In genomic region chr15:60840306-60840702, GRCh38 we compare ENCODE assay signal across 10 cellular contexts.
DNase-seq lines count a peak whose midpoint lies in the region; ATAC-seq and TF ChIP-seq lines count a peak whose summit lies in the region.
"Had no signal": no experiment of that assay in that cellular context is flagged by ENCODE, and none has a peak within 500 bp of the region (broad histone marks: within the 10 kb centered on the region; RNA-seq: fewer than 3 reads in every experiment).

No MANE protein-coding gene starts in this region.

- H3K4me1 Mint-ChIP-seq in CD8-positive, alpha-beta memory T cell = peaks cover 65 to 90% (median 85%) of the 10 kb centered on the region in 3 donors
- peaks cover 18% of the 10 kb centered on the region for H3K4me1 Mint-ChIP-seq in HFFc6 (ENCODE audit: low read depth)
- peaks cover 61% of the 10 kb centered on the region for H3K4me1 Mint-ChIP-seq in activated T-helper 17 cell treated with anti-CD3 and anti-CD28 coated beads, Interleukin-2, amount 50 U/mL, for 72 hours
- H3K4me1 Mint-ChIP-seq: stimulated activated memory B cell treated with anti-CD40 and anti-IgM and Interleukin-4, amounts not matched to agents 10 μg/mL and 1 μg/mL and 100 μg/mL, for 72 hours had no signal

- CTCF ChIA-PET in CD8-positive, alpha-beta memory T cell (lab: Charles Lee) = interaction anchor here (0.8 to 2.9 kb wide), 10 partner anchors 10 to 255 kb away, joined by 3 to 9 read pairs (median 4); no protein-coding TSS in a partner anchor

- H3K9me3 ChIP-seq in CD8-positive, alpha-beta memory T cell (ENCODE audit: low read length) = no peaks in the 10 kb centered on the region
- no peaks in the 10 kb centered on the region for H3K9me3 ChIP-seq in liver (ENCODE audit: control insufficient read depth in 4 of 4, low read length in 3 of 4)
- H3K9me3 ChIP-seq: left ventricle myocardium inferior had no signal

- no peak for TF ChIP-seq RAD21 in liver (IDR thresholded peaks at IDR 0.05)

- H3K4me3 Mint-ChIP-seq in CD8-positive, alpha-beta memory T cell = peak overlapping the region; percentile 76 to 93 (median 88)
- H3K4me3 Mint-ChIP-seq in HFFc6 = no peak overlapping the region
- peak overlapping the region; percentile 89 for H3K4me3 Mint-ChIP-seq in activated T-helper 17 cell treated with anti-CD3 and anti-CD28 coated beads, Interleukin-2, amount 50 U/mL, for 72 hours
- H3K4me3 Mint-ChIP-seq: stimulated activated memory B cell treated with anti-CD40 and anti-IgM and Interleukin-4, amounts not matched to agents 10 μg/mL and 1 μg/mL and 100 μg/mL, for 72 hours had no signal

- no peaks in the 10 kb centered on the region for H3K27me3 Mint-ChIP-seq in CD8-positive, alpha-beta memory T cell
- H3K27me3 Mint-ChIP-seq in HFFc6 (ENCODE audit: insufficient read depth) = peaks cover 20% of the 10 kb centered on the region
- H3K27me3 Mint-ChIP-seq in activated T-helper 17 cell treated with anti-CD3 and anti-CD28 coated beads, Interleukin-2, amount 50 U/mL, for 72 hours = no peaks in the 10 kb centered on the region

- no peaks in the 10 kb centered on the region for H3K27me3 ChIP-seq in CD8-positive, alpha-beta memory T cell (ENCODE audit: insufficient read depth, low read length, poor library complexity, severe bottlenecking)
- H3K27me3 ChIP-seq in liver (ENCODE audit: control insufficient read depth in 4 of 4, insufficient read depth in 4 of 4, low read length in 3 of 4) = no peaks in the 10 kb centered on the region

- no peaks in the 10 kb centered on the region for H3K9me3 Mint-ChIP-seq in CD8-positive, alpha-beta memory T cell
- H3K9me3 Mint-ChIP-seq in HFFc6 = no peaks in the 10 kb centered on the region
- no peaks in the 10 kb centered on the region for H3K9me3 Mint-ChIP-seq in activated T-helper 17 cell treated with anti-CD3 and anti-CD28 coated beads, Interleukin-2, amount 50 U/mL, for 72 hours
- H3K9me3 Mint-ChIP-seq: stimulated activated memory B cell treated with anti-CD40 and anti-IgM and Interleukin-4, amounts not matched to agents 10 μg/mL and 1 μg/mL and 100 μg/mL, for 72 hours had no signal

- WGBS in liver = 72% methylated on average over 2 of the region's 2 CpGs

- POLR2A ChIA-PET in CD8-positive, alpha-beta memory T cell (lab: Charles Lee) = interaction anchor here (0.5 to 1.7 kb wide), 13 partner anchors 22 to 344 kb away, joined by 3 to 6 read pairs (median 3); no protein-coding TSS in a partner anchor

- peak; percentile 25 for ATAC-seq in activated T-helper 17 cell treated with anti-CD3 and anti-CD28 coated beads, Interleukin-2, amount 50 U/mL, for 72 hours (replicated peaks)
- ATAC-seq in HG02678 (IDR thresholded peaks at IDR 0.05; ENCODE audit: unreplicated experiment) = no peak
- no peak for ATAC-seq in HG03469 (IDR thresholded peaks at IDR 0.05; ENCODE audit: unreplicated experiment)
- ATAC-seq: stimulated activated memory B cell treated with anti-CD40 and anti-IgM and Interleukin-4, amounts not matched to agents 10 μg/mL and 1 μg/mL and 100 μg/mL, for 72 hours had no signal

- 0 out of 2 replicates have a peak, but pooled peaks have one; percentile 7 for TF ChIP-seq CTCF in HFFc6 (IDR thresholded peaks at IDR 0.05)
- no peak for TF ChIP-seq CTCF in liver (IDR thresholded peaks at IDR 0.05; ENCODE audit: low read depth, low read length, missing input control)

- peaks cover 63% of the 10 kb centered on the region for H3K4me1 ChIP-seq in CD8-positive, alpha-beta memory T cell (ENCODE audit: insufficient read depth, low read length)
- no peaks in the 10 kb centered on the region for H3K4me1 ChIP-seq in liver (ENCODE audit: control insufficient read depth in 4 of 4, insufficient read depth in 4 of 4, low read length in 3 of 4)
- H3K4me1 ChIP-seq: left ventricle myocardium inferior had no signal

- H3K9ac ChIP-seq in liver (ENCODE audit: low read depth in 1 of 2, low read length in 2 of 2) = no peak overlapping the region

- peak overlapping the region; percentile 49 for H3K27ac ChIP-seq in CD8-positive, alpha-beta memory T cell (ENCODE audit: low read depth, low read length)
- H3K27ac ChIP-seq in liver (ENCODE audit: low read depth in 1 of 2, low read length in 2 of 2) = no peak overlapping the region
- H3K27ac ChIP-seq: left ventricle myocardium inferior had no signal

- peak overlapping the region; percentile 90 to 99 (median 96) for H3K27ac Mint-ChIP-seq in CD8-positive, alpha-beta memory T cell
- no peak overlapping the region for H3K27ac Mint-ChIP-seq in HFFc6
- H3K27ac Mint-ChIP-seq in activated T-helper 17 cell treated with anti-CD3 and anti-CD28 coated beads, Interleukin-2, amount 50 U/mL, for 72 hours = peak overlapping the region; percentile 83
- H3K27ac Mint-ChIP-seq: stimulated activated memory B cell treated with anti-CD40 and anti-IgM and Interleukin-4, amounts not matched to agents 10 μg/mL and 1 μg/mL and 100 μg/mL, for 72 hours had no signal

- H3K36me3 Mint-ChIP-seq in CD8-positive, alpha-beta memory T cell = no peaks in the 10 kb centered on the region
- no peaks in the 10 kb centered on the region for H3K36me3 Mint-ChIP-seq in HFFc6 (ENCODE audit: low read depth)
- H3K36me3 Mint-ChIP-seq in activated T-helper 17 cell treated with anti-CD3 and anti-CD28 coated beads, Interleukin-2, amount 50 U/mL, for 72 hours (ENCODE audit: low read depth) = no peaks in the 10 kb centered on the region
- H3K36me3 Mint-ChIP-seq: stimulated activated memory B cell treated with anti-CD40 and anti-IgM and Interleukin-4, amounts not matched to agents 10 μg/mL and 1 μg/mL and 100 μg/mL, for 72 hours had no signal

- H3K36me3 ChIP-seq in CD8-positive, alpha-beta memory T cell (ENCODE audit: insufficient read depth, low read length) = no peaks in the 10 kb centered on the region
- no peaks in the 10 kb centered on the region for H3K36me3 ChIP-seq in liver (ENCODE audit: control insufficient read depth in 4 of 4, insufficient read depth in 3 of 4, low read depth in 1 of 4, low read length in 3 of 4)
- H3K36me3 ChIP-seq: left ventricle myocardium inferior had no signal

- peak overlapping the region; percentile 54 for H3K4me3 ChIP-seq in CD8-positive, alpha-beta memory T cell (ENCODE audit: low read length)
- H3K4me3 ChIP-seq in liver (ENCODE audit: low read depth in 1 of 3, low read length in 3 of 3) = no peak overlapping the region
- H3K4me3 ChIP-seq: left ventricle myocardium inferior had no signal

- DNase-seq in CD8-positive, alpha-beta memory T cell = peak in 1 of 5 donors; percentile 3
- peak; percentile 54 for DNase-seq in HFFc6
- DNase-seq in NCI-H1694 (lab: John Stamatoyannopoulos, UW) = no peak
- DNase-seq: left ventricle myocardium inferior, right cardiac atrium had no signal

TF ChIP-seq in liver, 16 proteins besides CTCF, POLR2A, EP300 and RAD21:
- TF ChIP-seq FOXA2 (IDR thresholded peaks at IDR 0.05) = no peak
- peak; percentile 46 for TF ChIP-seq REST (IDR thresholded peaks at IDR 0.05)
